9 cellular contexts compared by ENCODE assay signal in the genomic region with DNA sequence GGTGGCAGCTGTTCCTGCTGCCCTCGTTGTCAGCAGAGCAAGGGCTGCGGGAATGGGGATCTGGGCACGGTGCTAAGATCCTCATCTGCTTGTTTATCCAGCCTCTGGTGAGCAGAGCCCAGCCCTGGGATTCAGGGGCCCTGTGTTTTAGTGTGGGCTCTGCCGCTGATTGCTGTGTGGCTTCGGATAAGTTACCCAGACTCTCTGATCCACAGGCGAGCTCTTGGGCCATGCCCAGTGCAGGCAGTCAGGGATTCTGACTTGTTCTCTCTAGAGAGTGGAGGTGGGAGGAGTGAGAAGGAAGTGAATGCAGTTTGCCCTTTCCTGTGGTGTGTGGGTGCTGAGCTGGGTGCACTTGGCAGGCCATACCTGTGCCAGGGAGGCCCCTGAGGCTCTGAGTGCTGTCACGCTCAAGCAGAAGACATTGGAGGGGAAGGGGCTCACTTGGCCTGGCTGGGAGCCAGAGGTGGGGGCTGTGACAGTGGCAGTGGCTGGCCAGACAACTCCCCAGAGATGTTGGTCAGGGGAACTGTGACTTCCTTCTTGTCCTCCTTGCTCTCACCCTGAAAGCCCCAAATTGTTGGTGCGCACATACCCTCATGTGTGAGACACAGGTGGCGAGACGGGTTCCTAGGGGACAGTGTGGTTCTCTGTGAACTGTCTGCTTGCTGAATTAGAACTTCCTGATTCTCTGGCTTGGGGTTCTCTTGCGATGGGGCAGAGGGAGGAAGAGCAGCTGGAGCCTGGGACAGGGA. TPM values are rescaled to one million over a fixed set of nuclear protein-coding genes. Genes with fewer than 3 reads are reported as not detected.
DNase-seq lines count a peak whose midpoint lies in the region; ATAC-seq and TF ChIP-seq lines count a peak whose summit lies in the region.
"Had no signal": no experiment of that assay in that cellular context is flagged by ENCODE, and none has a peak within 500 bp of the region (broad histone marks: within the 10 kb centered on the region; RNA-seq: fewer than 3 reads in every experiment).

No MANE protein-coding gene starts in this region.

- H3K9ac ChIP-seq in IMR-90 (ENCODE audit: low read depth, low read length): no peak overlapping the region

- no peak overlapping the region for H3K56ac ChIP-seq in IMR-90 (ENCODE audit: extremely low read depth, insufficient read depth, low read length)

- H3K4me1 Mint-ChIP-seq in central memory CD8-positive, alpha-beta T cell: peaks cover 59% of the 10 kb centered on the region
- H3K4me1 Mint-ChIP-seq in HFFc6 (ENCODE audit: low read depth): peaks cover 24% of the 10 kb centered on the region

- H3K36me3 ChIP-seq in IMR-90 (ENCODE audit: control insufficient read depth, insufficient read depth, low read length): peaks cover 15% of the 10 kb centered on the region
- no peaks in the 10 kb centered on the region for H3K36me3 ChIP-seq in PC-9 (ENCODE audit: low read depth)
- H3K36me3 ChIP-seq: cardiac muscle cell had no signal

- H3K14ac ChIP-seq in IMR-90 (replicated peaks; ENCODE audit: low read depth, low read length): peak overlapping the region; percentile 17; the same call in 1 of the 2 replicates

- H3K9me1 ChIP-seq in IMR-90 (ENCODE audit: insufficient read depth, low read length): peaks cover 20% of the 10 kb centered on the region; the same call in 1 of the 2 replicates

- dilution Hi-C loops in IMR-90 (cut with HindIII; ENCODE audit: low sequenced_read_pairs, unreplicated experiment): no loop called here

- H3K9me3 Mint-ChIP-seq in central memory CD8-positive, alpha-beta T cell: no peaks in the 10 kb centered on the region
- H3K9me3 Mint-ChIP-seq in HFFc6: no peaks in the 10 kb centered on the region

- H3K4me1 ChIP-seq in IMR-90 (ENCODE audit: control insufficient read depth, insufficient read depth, low read length): peaks cover 24% of the 10 kb centered on the region
- no peaks in the 10 kb centered on the region for H3K4me1 ChIP-seq in PC-9 (replicated peaks; ENCODE audit: insufficient read depth)

- H3K9me2 ChIP-seq in PC-9 (ENCODE audit: insufficient read depth): no peaks in the 10 kb centered on the region

- H3K27me3 ChIP-seq in IMR-90 (ENCODE audit: control insufficient read depth, insufficient read depth, low read length) (no peaks in the 10 kb centered on the region), PC-9 (ENCODE audit: insufficient read depth, low read depth) (no peaks in the 10 kb centered on the region)
- H3K27me3 ChIP-seq: cardiac muscle cell had no signal

- no peak overlapping the region for H3K18ac ChIP-seq in IMR-90 (ENCODE audit: low read depth, low read length)

- in situ Hi-C loops in GM13976 (cut with MboI; ENCODE audit: low sequenced_read_pairs, unreplicated experiment) (loop anchor here (5.0 kb wide), 1 partner anchor 42 kb away; a partner anchor contains a TSS), IMR-90 (cut with MboI; ENCODE audit: low sequenced_read_pairs) (loop anchor here (5.0 kb wide), 1 partner anchor 47 kb away; no protein-coding TSS in a partner anchor)

- H3K36me3 Mint-ChIP-seq in central memory CD8-positive, alpha-beta T cell (ENCODE audit: insufficient read depth): peaks cover 18% of the 10 kb centered on the region
- 0 out of 2 replicates have a peak, but pooled peaks cover 7% of the 10 kb centered on the region for H3K36me3 Mint-ChIP-seq in HFFc6 (ENCODE audit: low read depth)

- H3K27me3 Mint-ChIP-seq in central memory CD8-positive, alpha-beta T cell: no peaks in the 10 kb centered on the region
- no peaks in the 10 kb centered on the region; the same call in 1 of the 2 replicates for H3K27me3 Mint-ChIP-seq in HFFc6 (ENCODE audit: insufficient read depth)

- TF ChIP-seq CTCF in GM13976 (IDR thresholded peaks at IDR 0.05; ENCODE audit: borderline replicate concordance, control extremely low read depth, extremely low read depth, insufficient read depth, missing control alignments) (no peak), IMR-90 (conservative IDR thresholded peaks at IDR 0.05; ENCODE audit: low read depth, low read length) (no peak), PC-9 (conservative IDR thresholded peaks at IDR 0.05) (no peak), HFFc6 (IDR thresholded peaks at IDR 0.05) (no peak)

- peak overlapping the region; percentile 63 for H3K4me3 Mint-ChIP-seq in central memory CD8-positive, alpha-beta T cell
- no peak overlapping the region for H3K4me3 Mint-ChIP-seq in HFFc6

- peak overlapping the region; percentile 71 for H3K4ac ChIP-seq in IMR-90 (ENCODE audit: low read depth, low read length)

- H3K27ac Mint-ChIP-seq in central memory CD8-positive, alpha-beta T cell (ENCODE audit: low read depth): peak overlapping the region; percentile 99
- H3K27ac Mint-ChIP-seq in HFFc6: no peak overlapping the region

- H2BK20ac ChIP-seq in IMR-90 (ENCODE audit: low read depth, low read length): peak overlapping the region; percentile 35

- intact Hi-C loops in IMR-90 (cut with micrococcal nuclease): loop anchor here (2.0 kb wide), 1 partner anchor 44 kb away; a partner anchor contains a TSS
- intact Hi-C loops in PC-9 (cut with micrococcal nuclease; ENCODE audit: unreplicated experiment): no loop called here

- BruUV-seq in IMR-90 (replicated peaks; lab: Mats Ljungman, UMichigan) (no TSS peak), PC-9 (replicated peaks; lab: Mats Ljungman, UMichigan) (no TSS peak)

- peak overlapping the region; percentile 64 for H2BK120ac ChIP-seq in IMR-90 (ENCODE audit: low read depth, low read length)

- peak overlapping the region; percentile 5; the same call in 1 of the 3 replicates for H2BK15ac ChIP-seq in IMR-90 (ENCODE audit: low read depth, low read length)

- no peak overlapping the region for H2BK5ac ChIP-seq in IMR-90 (ENCODE audit: low read depth, low read length, poor library complexity, severe bottlenecking)

- H4K8ac ChIP-seq in IMR-90 (ENCODE audit: low read depth in 2 of 2, low read length in 2 of 2): peak overlapping the region in 1 of 2 experiments; percentile 17; a peak in 1 of 4 replicates

- peak overlapping the region; percentile 87; the same call in 1 of the 2 replicates for H4K91ac ChIP-seq in IMR-90 (ENCODE audit: insufficient read depth, low read depth, low read length)

- H3K23ac ChIP-seq in IMR-90 (ENCODE audit: low read depth, low read length): no peak overlapping the region

- H3K79me2 ChIP-seq in PC-9 (ENCODE audit: low read depth): no peaks in the 10 kb centered on the region

- no peaks in the 10 kb centered on the region for H3F3A ChIP-seq in PC-9 (ENCODE audit: insufficient read depth, low read depth)

- H3K9me3 ChIP-seq in IMR-90 (ENCODE audit: control insufficient read depth, insufficient read depth, low read length) (no peaks in the 10 kb centered on the region), PC-9 (ENCODE audit: insufficient read depth, low read depth) (no peaks in the 10 kb centered on the region)

- no peak overlapping the region for H3K27ac ChIP-seq in IMR-90 (ENCODE audit: insufficient read depth, low read length)
- H3K27ac ChIP-seq in PC-9: no peak overlapping the region
- H3K27ac ChIP-seq: cardiac muscle cell had no signal

- TF ChIP-seq RAD21 in IMR-90 (IDR thresholded peaks at IDR 0.05; ENCODE audit: low read length): no peak

- H4K20me1 ChIP-seq in IMR-90 (ENCODE audit: insufficient read depth, low read length): peaks cover 6% of the 10 kb centered on the region; the same call in 1 of the 2 replicates
- no peaks in the 10 kb centered on the region for H4K20me1 ChIP-seq in PC-9 (ENCODE audit: insufficient read depth)

- POLR2A ChIA-PET in IMR-90 (lab: Charles Lee; ENCODE audit: unreplicated experiment): no interaction called here
- POLR2A ChIA-PET in PC-9 (lab: Charles Lee; ENCODE audit: unreplicated experiment): no interaction called here

- no peak for TF ChIP-seq POLR2A in IMR-90 (IDR thresholded peaks at IDR 0.05; ENCODE audit: low read depth, low read length)

- peak; percentile 51 for ATAC-seq in GM21423 (IDR thresholded peaks at IDR 0.05; ENCODE audit: unreplicated experiment)
- ATAC-seq in IMR-90 (ENCODE audit: low read depth): no peak
- peak; percentile 62 for ATAC-seq in central memory CD8-positive, alpha-beta T cell (replicated peaks; ENCODE audit: extremely low read depth, poor library complexity, severe bottlenecking)

- no peak overlapping the region for H4K5ac ChIP-seq in IMR-90 (ENCODE audit: low read depth, low read length)

- no peak overlapping the region for H3K4me3 ChIP-seq in IMR-90 (ENCODE audit: insufficient read depth, low read depth, low read length)
- H3K4me3 ChIP-seq in PC-9: no peak overlapping the region
- H3K4me3 ChIP-seq: cardiac muscle cell had no signal

- H3K79me1 ChIP-seq in IMR-90 (ENCODE audit: low read depth in 1 of 2, low read length in 2 of 2): peaks cover 0 to 4% of the 10 kb centered on the region in 2 experiments; a peak in 1 of 4 replicates

- H3K4me2 ChIP-seq in IMR-90 (ENCODE audit: low read depth, low read length) (no peak overlapping the region), PC-9 (no peak overlapping the region)

- H2AK5ac ChIP-seq in IMR-90 (ENCODE audit: low read depth, low read length): peak overlapping the region; percentile 54

- no peak overlapping the region for H2AFZ ChIP-seq in IMR-90 (replicated peaks; ENCODE audit: low read length, poor library complexity)
- no peak overlapping the region for H2AFZ ChIP-seq in PC-9

- CTCF ChIA-PET in IMR-90 (lab: Yijun Ruan, JAX) (interaction anchor here (0.6 to 0.8 kb wide), 2 partner anchors 35 to 475 kb away, joined by 3 read pairs; no protein-coding TSS in a partner anchor), PC-9 (lab: Charles Lee) (interaction anchor here (0.5 to 0.6 kb wide), 2 partner anchors 55 to 492 kb away, joined by 6 read pairs; no protein-coding TSS in a partner anchor)

- DNase-seq in GM13976 (ENCODE audit: low spot score) (peak; percentile 62), IMR-90 (no peak), PC-9 (no peak), NCI-H2196 treated with DMSO at 0.1 percent for 48 hours (lab: John Stamatoyannopoulos, UW; ENCODE audit: unreplicated experiment) (no peak), HFFc6 (no peak)
- peak in 1 of 2 donors; percentile 52 for DNase-seq in central memory CD8-positive, alpha-beta T cell (ENCODE audit: low spot score in 2 of 2)
- no peak for DNase-seq in effector CD8-positive, alpha-beta T cell (lab: John Stamatoyannopoulos, UW)

- 61% methylated on average over 5 of the region's 11 CpGs; no CpG with 5 or more reads in 1 of the 2 experiments for WGBS in IMR-90 (ENCODE audit: extremely low coverage in 2 of 2, insufficient read length in 1 of 2), 2 experiments

- H2AK9ac ChIP-seq in IMR-90 (replicated peaks; ENCODE audit: low read depth, low read length, poor library complexity): no peak overlapping the region

TF ChIP-seq in IMR-90, 13 proteins besides CTCF, POLR2A, EP300 and RAD21:
- no peak for TF ChIP-seq MAFK (IDR thresholded peaks at IDR 0.05; ENCODE audit: low read depth, low read length)

RNA-seq across cellular contexts. Expression of a gene that starts 43.7 kb away (rescaled TPM):
- 18.9 and 32.8 TPM in 2 replicates for total RNA-seq in IMR-90 (2012; rRNA removed)
- polyA plus RNA-seq in IMR-90 (2012; rRNA removed): 46.1 and 49.4 TPM in 2 replicates
- 45.9 and 112 TPM in 2 replicates for polyA plus RNA-seq in IMR-90 (2012; cell fraction: cytosol; rRNA removed)
- polyA plus RNA-seq in IMR-90 (2012; cell fraction: nucleus; rRNA removed; ENCODE audit: low replicate concordance): 14.7 and 27.3 TPM in 2 replicates
- 30.7 and 46.0 TPM in 2 replicates for total RNA-seq in PC-9 (2021)
- 10 to 100 TPM; 17.3 to 31.7 (median 20.7) TPM for total RNA-seq in HFFc6 (2021; fragmentation: NEBNext Ultra II Directional; extraction: Animal tissue kit (Norgen Biotek cat#: 25700))
